19 cellular contexts compared by ENCODE assay signal in the genomic region with DNA sequence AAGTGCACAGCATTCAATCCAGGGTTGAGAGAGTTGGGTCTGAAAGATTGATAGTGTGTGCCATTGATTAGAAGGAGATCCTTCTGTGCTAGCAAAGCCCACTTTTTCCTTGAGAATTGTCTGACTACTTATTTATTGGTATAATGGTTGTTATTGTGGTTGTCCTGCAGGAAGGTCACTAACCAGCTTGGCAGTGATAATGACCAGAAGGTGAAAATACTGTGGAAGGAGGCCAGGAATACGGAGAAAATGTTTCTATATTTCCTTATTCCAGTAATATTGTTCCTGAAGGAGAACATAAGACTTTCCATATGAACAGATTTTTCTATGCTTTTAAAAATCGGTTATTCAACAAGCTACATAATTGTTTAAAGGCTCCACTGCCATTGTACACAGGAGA.
DNase-seq lines count a peak whose midpoint lies in the region; ATAC-seq, FAIRE-seq and TF ChIP-seq lines count a peak whose summit lies in the region.
"Had no signal": no experiment of that assay in that cellular context is flagged by ENCODE, and none has a peak within 500 bp of the region (broad histone marks: within the 10 kb centered on the region; RNA-seq: fewer than 3 reads in every experiment).

No MANE protein-coding gene starts in this region.

- no peaks in the 10 kb centered on the region for H3K36me3 ChIP-seq in cardiac muscle cell
- no peaks in the 10 kb centered on the region for H3K36me3 ChIP-seq in transverse colon

- no peak for FAIRE-seq in GM19239 (lab: Jason Lieb, UNC)
- FAIRE-seq: D721Med, H1, HepG2 had no signal

- peak overlapping the region; percentile 48 for H3K4me3 Mint-ChIP-seq in nephron progenitor cell
- H3K4me3 Mint-ChIP-seq in type B pancreatic cell: no peak overlapping the region
- H3K4me3 Mint-ChIP-seq: B cell; CD4-positive, alpha-beta T cell; H9; IgD-negative memory B cell had no signal

- no peaks in the 10 kb centered on the region for H3K27me3 ChIP-seq in cardiac muscle cell
- H3K27me3 ChIP-seq in right cardiac atrium (ENCODE audit: control insufficient read depth, insufficient read depth): no peaks in the 10 kb centered on the region
- H3K27me3 ChIP-seq in transverse colon: no peaks in the 10 kb centered on the region

- intact Hi-C loops in right cardiac atrium (cut with DNase I) (no loop called here), transverse colon (cut with DNase I; ENCODE audit: low total_unique reads) (no loop called here)

- H3K27me3 Mint-ChIP-seq in nephron progenitor cell (ENCODE audit: low read depth, poor library complexity): no peaks in the 10 kb centered on the region
- peaks cover 12% of the 10 kb centered on the region for H3K27me3 Mint-ChIP-seq in type B pancreatic cell

- H3K27ac Mint-ChIP-seq in nephron progenitor cell: peak overlapping the region; percentile 98
- H3K27ac Mint-ChIP-seq in type B pancreatic cell: peak overlapping the region; percentile 16
- H3K27ac Mint-ChIP-seq: B cell; CD4-positive, alpha-beta T cell; H9; IgD-negative memory B cell had no signal

- peaks cover 22% of the 10 kb centered on the region for H3K36me3 Mint-ChIP-seq in nephron progenitor cell (ENCODE audit: low read depth)
- peaks cover 29% of the 10 kb centered on the region for H3K36me3 Mint-ChIP-seq in type B pancreatic cell

- H3K4me3 ChIP-seq in cardiac muscle cell (no peak overlapping the region), right cardiac atrium (ENCODE audit: low read length) (no peak overlapping the region), transverse colon (no peak overlapping the region)

- H3K4me1 Mint-ChIP-seq in nephron progenitor cell (peaks cover 94% of the 10 kb centered on the region), type B pancreatic cell (ENCODE audit: unreplicated experiment) (peaks cover 41% of the 10 kb centered on the region)
- H3K4me1 Mint-ChIP-seq: B cell, IgD-negative memory B cell had no signal

- no peak for TF ChIP-seq POLR2A in transverse colon (IDR thresholded peaks at IDR 0.05)

- H3K9me3 ChIP-seq in cardiac muscle cell (ENCODE audit: low read depth) (no peaks in the 10 kb centered on the region), right cardiac atrium (ENCODE audit: control insufficient read depth, low read length) (no peaks in the 10 kb centered on the region), transverse colon (no peaks in the 10 kb centered on the region)
- H3K9me3 ChIP-seq: Caco-2 had no signal

- no peak for TF ChIP-seq EP300 in transverse colon (IDR thresholded peaks at IDR 0.05; ENCODE audit: low read depth)

- peaks cover 6% of the 10 kb centered on the region for H3K9me3 Mint-ChIP-seq in nephron progenitor cell
- no peaks in the 10 kb centered on the region for H3K9me3 Mint-ChIP-seq in type B pancreatic cell
- H3K9me3 Mint-ChIP-seq: CD4-positive, alpha-beta T cell; H9; IgD-negative memory B cell had no signal

- in situ Hi-C loops in transverse colon (cut with MboI; ENCODE audit: low pct_ligation_motif_present in 1 of 4, low pct_unique_long_range_greater_than_20kb in 1 of 4, low sequenced_read_pairs in 3 of 4): no loop called here

- TF ChIP-seq CTCF in cardiac muscle cell (IDR thresholded peaks at IDR 0.05; ENCODE audit: low read depth, low read length): no peak
- TF ChIP-seq CTCF in nephron progenitor cell (IDR thresholded peaks at IDR 0.05): no peak
- no peak for TF ChIP-seq CTCF in type B pancreatic cell (conservative IDR thresholded peaks at IDR 0.05)
- TF ChIP-seq CTCF in transverse colon (IDR thresholded peaks at IDR 0.05): no peak

- WGBS in right cardiac atrium: 77% methylated on average over 2 of the region's 2 CpGs
- 78 to 84% methylated on average over 2 of the region's 2 CpGs for WGBS in transverse colon (ENCODE audit: low coverage in 1 of 2), 2 donors

- H3K4me1 ChIP-seq in cardiac muscle cell (ENCODE audit: low read depth) (peaks cover 39% of the 10 kb centered on the region), right cardiac atrium (ENCODE audit: control insufficient read depth, insufficient read depth, low read length) (no peaks in the 10 kb centered on the region), transverse colon (peaks cover 0 to 5% (median 0%) of the 10 kb centered on the region in 4 donors)
- H3K4me1 ChIP-seq: Caco-2 had no signal

- H3K27ac ChIP-seq in cardiac muscle cell: peak overlapping the region; percentile 11
- H3K27ac ChIP-seq in right cardiac atrium (ENCODE audit: low read length): no peak overlapping the region
- no peak overlapping the region for H3K27ac ChIP-seq in transverse colon
- H3K27ac ChIP-seq: 22Rv1, C4-2B had no signal

- no peak for ATAC-seq in right cardiac atrium
- ATAC-seq: HepG2 had no signal

- DNase-seq in cardiac muscle cell (ENCODE audit: low read depth in 1 of 2, low spot score in 1 of 2) (no peak), right cardiac atrium (no peak), cerebellum (ENCODE audit: low spot score) (peak; percentile 25), nephron progenitor cell (no peak), type B pancreatic cell (ENCODE audit: extremely low spot score, unreplicated experiment) (no peak), transverse colon (no peak), GM19239 (ENCODE audit: insufficient read length, low spot score) (no peak), DMS79 (lab: John Stamatoyannopoulos, UW) (no peak)
- DNase-seq: Caco-2; CD4-positive, alpha-beta T cell; GF-D8; H9 had no signal
